In genomic region chr2:136131961-136132839, GRCh38 we compare ENCODE assay signal across 8 cellular contexts. TPM values are rescaled to one million over a fixed set of nuclear protein-coding genes. Genes with fewer than 3 reads are reported as not detected.
DNase-seq lines count a peak whose midpoint lies in the region; ATAC-seq and TF ChIP-seq lines count a peak whose summit lies in the region.

No MANE protein-coding gene starts in this region.

- H3K4me3 ChIP-seq in GM12864 (ENCODE audit: low read depth, low read length) (no peak overlapping the region), spleen (peak overlapping the region in 2 of 8 donors; percentile 8 to 41)
- peak overlapping the region; percentile 46 for H3K4me3 ChIP-seq in Jurkat, Clone E6-1 (ENCODE audit: low read length)

- 34 to 46% (median 43%) methylated on average over 16 of the region's 16 CpGs for WGBS in spleen, 5 donors

- peak; percentile 73 for ATAC-seq in GM21390 (IDR thresholded peaks at IDR 0.05; ENCODE audit: unreplicated experiment)

- H3K27ac Mint-ChIP-seq in activated T-cell treated with anti-CD3 and anti-CD28 coated beads, Interleukin-2, amount 50 U/mL, for 24 hours, result peak overlapping the region; percentile 85

- peak; percentile 17 for TF ChIP-seq CTCF in GM12864 (IDR thresholded peaks at IDR 0.05; ENCODE audit: low read depth, low read length, missing control alignments)
- peak in 8 of 11 experiments; percentile 4 to 47 (median 32) for TF ChIP-seq CTCF in spleen (IDR thresholded peaks at IDR 0.05 in 8 of 11, conservative IDR thresholded peaks at IDR 0.05 in 3 of 11)

- H3K27ac ChIP-seq in spleen, result peak overlapping the region; percentile 69 to 96 (median 90)

- peaks cover 8% of the 10 kb centered on the region for H3K27me3 Mint-ChIP-seq in activated T-cell treated with anti-CD3 and anti-CD28 coated beads, Interleukin-2, amount 50 U/mL, for 24 hours

- H3K4me1 Mint-ChIP-seq in activated T-cell treated with anti-CD3 and anti-CD28 coated beads, Interleukin-2, amount 50 U/mL, for 24 hours (ENCODE audit: low read depth), result peaks cover 95% of the 10 kb centered on the region

- intact Hi-C loops in spleen (cut with DNase I; ENCODE audit: low total_unique reads), result no loop called here

- no peaks in the 10 kb centered on the region for H3K9me3 ChIP-seq in spleen

- DNase-seq in GM12864 (ENCODE audit: low read depth) (peak; percentile 94), spleen (peak; percentile 91), NCI-H187 treated with DMSO at 0.1 percent for 48 hours (lab: John Stamatoyannopoulos, UW) (no peak), AML-193 (lab: John Stamatoyannopoulos, UW) (no peak), HuH-7 (ENCODE audit: low spot score) (no peak)
- peak; percentile 71 for DNase-seq in Jurkat, Clone E6-1 (ENCODE audit: low read depth, low spot score)
- DNase-seq in activated T-cell treated with anti-CD3 and anti-CD28 coated beads, Interleukin-2, amount 50 U/mL, for 24 hours, result peak; percentile 62

- no peaks in the 10 kb centered on the region for H3K36me3 ChIP-seq in spleen

- H3K4me1 ChIP-seq in spleen, result peaks cover 32 to 97% (median 76%) of the 10 kb centered on the region in 6 donors

- H3K27me3 ChIP-seq in spleen (replicated peaks in 1 of 7), result no peaks in the 10 kb centered on the region

- H3K4me3 Mint-ChIP-seq in activated T-cell treated with anti-CD3 and anti-CD28 coated beads, Interleukin-2, amount 50 U/mL, for 24 hours, result peak overlapping the region; percentile 64

- no peaks in the 10 kb centered on the region for H3K36me3 Mint-ChIP-seq in activated T-cell treated with anti-CD3 and anti-CD28 coated beads, Interleukin-2, amount 50 U/mL, for 24 hours (ENCODE audit: low read depth)

- TF ChIP-seq POLR2A in spleen (IDR thresholded peaks at IDR 0.05), result peak in 2 of 3 donors; percentile 43 to 73

- H3K9me3 Mint-ChIP-seq in activated T-cell treated with anti-CD3 and anti-CD28 coated beads, Interleukin-2, amount 50 U/mL, for 24 hours, result no peaks in the 10 kb centered on the region

RNA-seq across cellular contexts. Expression of gene CXCR4, which starts 14.3 kb away (rescaled TPM):
- 181 TPM for polyA plus RNA-seq in Jurkat, Clone E6-1 (2012; ENCODE audit: insufficient read depth, insufficient read length)
- 100 to 1,000 TPM; 204 to 499 (median 323) TPM for total RNA-seq in spleen
- 100 to 1,000 TPM; 274 to 626 (median 286) TPM for polyA plus RNA-seq in spleen

Comparison
In these comparisons a context has a peak if more than half of its experiments do, and no peak if none do; other contexts are left out.
1. DNase-seq: peak in GM12864 (single experiment), Jurkat, Clone E6-1 (single experiment), activated T-cell treated with anti-CD3 and anti-CD28 coated beads, Interleukin-2, amount 50 U/mL, for 24 hours (single experiment) and spleen (single experiment); none in NCI-H187 treated with DMSO at 0.1 percent for 48 hours (single experiment), AML-193 (0 of 2) and HuH-7 (single experiment).